In genomic region chr2:159872353-159872752, GRCh38 we compare ENCODE assay signal across 22 cellular contexts. TPM values are rescaled to one million over a fixed set of nuclear protein-coding genes. Genes with fewer than 3 reads are reported as not detected.
"Had no signal": no experiment of that assay in that cellular context is flagged by ENCODE, and none has a peak within 500 bp of the region (broad histone marks: within the 10 kb centered on the region; RNA-seq: fewer than 3 reads in every experiment).

No MANE protein-coding gene starts in this region.

- H3K36me3 ChIP-seq: left ventricle myocardium inferior, pancreas, prostate gland, thoracic aorta, tibial artery, upper lobe of right lung had no signal

- H3K27me3 ChIP-seq: pancreas, suprapubic skin, tibial artery, upper lobe of right lung had no signal

- FAIRE-seq: pancreas, urothelium cell line had no signal

- H3K4me1 ChIP-seq: left ventricle myocardium inferior, pancreas, prostate gland, suprapubic skin, tibial artery, upper lobe of right lung had no signal

- H3K4me3 ChIP-seq: left ventricle myocardium inferior, lung, pancreas, prostate gland, skin epidermis, suprapubic skin, thoracic aorta, tibial artery, upper lobe of right lung had no signal

- DNase-seq: islet precursor cell; left ventricle myocardium inferior; mesendoderm; natural killer cell; nucleus accumbens; pancreas; posterior cingulate gyrus; right cardiac atrium; stimulated activated CD4-positive, alpha-beta T cell treated with anti-CD3 and anti-CD28 coated beads, Interleukin-12 subunit alpha, Interleukin-12 subunit beta, amount 100 ng/mL, for 4 hours; stimulated activated CD4-positive, alpha-beta T cell treated with anti-CD3 and anti-CD28 coated beads, Interleukin-15, amount 100 ng/mL, for 24 hours; stimulated activated CD4-positive, alpha-beta T cell treated with anti-CD3 and anti-CD28 coated beads, Interleukin-2, amount 100 ng/mL, for 24 hours; stimulated activated CD4-positive, alpha-beta T cell treated with anti-CD3 and anti-CD28 coated beads, Interleukin-4, amount 100 ng/mL, for 1 hour; tibial artery; trophoblast cell; upper lobe of right lung had no signal

- H3K27ac ChIP-seq: left ventricle myocardium inferior, pancreas, prostate gland, skin epidermis, suprapubic skin, thoracic aorta, tibial artery, upper lobe of right lung had no signal

- ATAC-seq: right cardiac atrium had no signal

- H3K9me3 ChIP-seq: left ventricle myocardium inferior, pancreas, prostate gland, suprapubic skin, thoracic aorta, tibial artery, upper lobe of right lung had no signal

RNA-seq across cellular contexts. Expression of gene LY75, which starts 32.2 kb away (rescaled TPM):
- polyA plus RNA-seq: neural cell had no signal
